ENCODE assay signal across 2 cellular contexts in the genomic region with DNA sequence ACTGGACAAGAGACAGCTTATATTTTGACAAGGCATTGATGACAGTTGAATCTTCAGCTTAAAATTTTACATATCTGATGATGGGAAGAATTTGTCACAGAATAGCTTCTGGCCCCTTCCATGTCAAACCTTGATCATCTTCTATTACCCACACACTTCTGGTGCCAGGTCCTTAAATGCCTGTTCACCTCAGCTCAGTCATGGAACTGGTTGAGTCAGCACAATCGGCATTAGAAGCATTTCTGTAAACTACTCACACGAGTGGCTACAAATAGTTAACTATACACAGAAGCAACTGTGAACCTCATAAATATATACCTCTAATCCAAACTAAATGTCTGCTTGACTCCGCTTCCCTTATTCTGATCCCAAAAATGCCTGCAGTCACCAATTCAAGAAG.
TF ChIP-seq lines count a peak whose summit lies in the region.

No MANE protein-coding gene starts in this region.

TF ChIP-seq in SK-N-SH, 30 proteins besides CTCF, POLR2A, EP300 and RAD21 (continued from another document):
- TF ChIP-seq GATA2 (CRISPR knock-in tag; IDR thresholded peaks at IDR 0.05): no peak
- no peak for TF ChIP-seq MEF2A (IDR thresholded peaks at IDR 0.05; ENCODE audit: borderline replicate concordance, low read depth)
- no peak for TF ChIP-seq EZH2phosphoT487 (IDR thresholded peaks at IDR 0.05; ENCODE audit: borderline replicate concordance, low read depth)
TF ChIP-seq in SK-N-SH: peak in this region for 0.

TF ChIP-seq in SK-N-SH treated with all-trans-retinoic acid at 6 μM for 48 hours, 23 proteins besides CTCF, POLR2A, EP300 and RAD21 (continued from another document):
- TF ChIP-seq, protein P1, sequence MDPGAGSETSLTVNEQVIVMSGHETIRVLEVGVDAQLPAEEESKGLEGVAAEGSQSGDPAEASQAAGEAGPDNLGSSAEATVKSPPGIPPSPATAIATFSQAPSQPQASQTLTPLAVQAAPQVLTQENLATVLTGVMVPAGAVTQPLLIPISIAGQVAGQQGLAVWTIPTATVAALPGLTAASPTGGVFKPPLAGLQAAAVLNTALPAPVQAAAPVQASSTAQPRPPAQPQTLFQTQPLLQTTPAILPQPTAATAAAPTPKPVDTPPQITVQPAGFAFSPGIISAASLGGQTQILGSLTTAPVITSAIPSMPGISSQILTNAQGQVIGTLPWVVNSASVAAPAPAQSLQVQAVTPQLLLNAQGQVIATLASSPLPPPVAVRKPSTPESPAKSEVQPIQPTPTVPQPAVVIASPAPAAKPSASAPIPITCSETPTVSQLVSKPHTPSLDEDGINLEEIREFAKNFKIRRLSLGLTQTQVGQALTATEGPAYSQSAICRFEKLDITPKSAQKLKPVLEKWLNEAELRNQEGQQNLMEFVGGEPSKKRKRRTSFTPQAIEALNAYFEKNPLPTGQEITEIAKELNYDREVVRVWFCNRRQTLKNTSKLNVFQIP (CRISPR knock-in tag; IDR thresholded peaks at IDR 0.05; ENCODE audit: borderline replicate concordance, low read depth): no peak
